In the genomic region with DNA sequence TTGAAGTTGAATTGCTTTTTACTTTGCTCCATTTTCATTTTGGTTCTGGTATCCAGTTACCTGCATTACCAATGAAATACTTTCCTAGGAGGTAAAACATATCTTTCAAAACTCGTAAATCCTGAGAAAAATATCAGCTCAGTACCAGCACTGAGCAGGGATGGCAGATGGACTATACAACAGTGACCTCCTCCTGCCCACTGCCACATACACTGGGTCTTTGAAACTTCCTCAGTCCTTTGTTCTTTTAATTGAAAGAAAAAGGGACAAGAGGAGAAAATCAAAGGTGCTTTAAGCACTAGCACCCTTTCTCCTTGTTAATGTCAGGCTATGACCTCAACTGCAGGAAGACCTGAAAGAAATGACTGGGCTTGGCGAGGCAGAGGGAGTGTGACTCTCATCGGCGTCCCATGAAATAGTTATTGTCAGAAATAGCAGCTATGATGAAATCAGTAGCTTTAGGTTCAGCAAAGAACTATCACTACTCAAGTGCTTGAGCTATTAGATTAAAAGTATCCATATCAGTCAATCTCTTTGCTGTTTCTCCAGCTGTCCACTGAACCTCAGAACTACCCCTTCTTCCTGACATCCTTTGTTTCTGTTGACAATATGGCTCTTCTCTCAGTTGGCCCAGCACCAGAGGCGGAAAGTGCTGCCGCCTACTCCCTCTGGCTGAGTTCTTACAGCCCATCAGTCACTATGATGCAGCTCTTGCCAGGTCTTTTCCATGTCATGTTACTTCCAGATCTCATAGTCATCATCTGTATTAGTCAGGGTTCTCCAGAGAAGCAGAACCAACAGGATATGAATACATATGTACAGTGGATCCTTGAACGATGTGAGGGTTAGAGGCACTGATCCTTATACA, we compare ENCODE assay signal across 18 cellular contexts.
DNase-seq lines count a peak whose midpoint lies in the region; TF ChIP-seq lines count a peak whose summit lies in the region.
"Had no signal": no experiment of that assay in that cellular context is flagged by ENCODE, and none has a peak within 500 bp of the region (broad histone marks: within the 10 kb centered on the region; RNA-seq: fewer than 3 reads in every experiment).

No MANE protein-coding gene starts in this region.

- H3K27me3 Mint-ChIP-seq in endodermal cell (ENCODE audit: insufficient read depth) = peaks cover 1% of the 10 kb centered on the region
- H3K27me3 Mint-ChIP-seq: activated naive CD8-positive, alpha-beta T cell treated with anti-CD3 and anti-CD28 coated beads, Interleukin-2, amount 10 ng/mL, durations not matched to agents 7 days and 5 days; CD4-positive, alpha-beta T cell had no signal

- H3K9me3 Mint-ChIP-seq in endodermal cell = peaks cover 3% of the 10 kb centered on the region
- H3K9me3 Mint-ChIP-seq: activated naive CD8-positive, alpha-beta T cell treated with anti-CD3 and anti-CD28 coated beads, Interleukin-2, amount 10 ng/mL, durations not matched to agents 7 days and 5 days; CD4-positive, alpha-beta T cell; T-helper 2 cell treated with Interferon-gamma antibody and Interleukin-4, amounts not matched to agents 5 μg/mL and 100 μg/mL, for 36 hours had no signal

- TF ChIP-seq CTCF in endodermal cell (conservative IDR thresholded peaks at IDR 0.05) = no peak

- H3K9me3 ChIP-seq in MG63 = no peaks in the 10 kb centered on the region
- H3K9me3 ChIP-seq in endodermal cell (ENCODE audit: control insufficient read depth, low read length) = peaks cover 3% of the 10 kb centered on the region
- H3K9me3 ChIP-seq: tibial artery had no signal

- H3K36me3 Mint-ChIP-seq in endodermal cell (ENCODE audit: low read depth) = no peaks in the 10 kb centered on the region
- H3K36me3 Mint-ChIP-seq: activated naive CD8-positive, alpha-beta T cell treated with anti-CD3 and anti-CD28 coated beads, Interleukin-2, amount 10 ng/mL, durations not matched to agents 7 days and 5 days had no signal

- peaks cover 18% of the 10 kb centered on the region for H3K4me1 ChIP-seq in endodermal cell (ENCODE audit: control insufficient read depth, insufficient read depth, low read length)
- H3K4me1 ChIP-seq: tibial artery had no signal

- 53 to 74% methylated on average over 3 to 7 of the region's 7 CpGs for WGBS in endodermal cell (ENCODE audit: insufficient coverage in 1 of 2, insufficient read length in 1 of 2), 2 experiments

- H3K27ac Mint-ChIP-seq in endodermal cell = no peak overlapping the region
- H3K27ac Mint-ChIP-seq: activated naive CD8-positive, alpha-beta T cell treated with anti-CD3 and anti-CD28 coated beads, Interleukin-2, amount 10 ng/mL, durations not matched to agents 7 days and 5 days; CD4-positive, alpha-beta T cell; H9; T-helper 2 cell treated with Interferon-gamma antibody and Interleukin-4, amounts not matched to agents 5 μg/mL and 100 μg/mL, for 36 hours had no signal

- no peak overlapping the region for H3K9ac ChIP-seq in endodermal cell (ENCODE audit: extremely low read depth, low read length, poor library complexity, severe bottlenecking)

- peaks cover 30% of the 10 kb centered on the region for H3K4me1 Mint-ChIP-seq in endodermal cell
- H3K4me1 Mint-ChIP-seq: activated naive CD8-positive, alpha-beta T cell treated with anti-CD3 and anti-CD28 coated beads, Interleukin-2, amount 10 ng/mL, durations not matched to agents 7 days and 5 days had no signal

- H3K4me3 ChIP-seq in MG63 (no peak overlapping the region), endodermal cell (ENCODE audit: low read length) (no peak overlapping the region)
- H3K4me3 ChIP-seq: tibial artery had no signal

- no peaks in the 10 kb centered on the region for H3K27me3 ChIP-seq in MG63
- H3K27me3 ChIP-seq in endodermal cell (ENCODE audit: control insufficient read depth, insufficient read depth, low read length, poor library complexity, severe bottlenecking) = no peaks in the 10 kb centered on the region
- H3K27me3 ChIP-seq: tibial artery had no signal

- H3K4me3 Mint-ChIP-seq in endodermal cell = no peak overlapping the region
- H3K4me3 Mint-ChIP-seq: activated naive CD8-positive, alpha-beta T cell treated with anti-CD3 and anti-CD28 coated beads, Interleukin-2, amount 10 ng/mL, durations not matched to agents 7 days and 5 days; CD4-positive, alpha-beta T cell; H9; T-helper 2 cell treated with Interferon-gamma antibody and Interleukin-4, amounts not matched to agents 5 μg/mL and 100 μg/mL, for 36 hours had no signal

- DNase-seq in MG63 (peak; percentile 94), inferior parietal cortex (ENCODE audit: extremely low spot score) (peak; percentile 54), substantia nigra (lab: John Stamatoyannopoulos, UW) (peak in 30 of 49 donors; percentile 3 to 72 (median 20)), Kasumi-1 (lab: John Stamatoyannopoulos, UW) (no peak), endodermal cell (no peak), HK-2 (ENCODE audit: unreplicated experiment) (no peak)
- DNase-seq: activated CD4-positive, alpha-beta T cell treated with anti-CD3 and anti-CD28 coated beads for 4 hours; activated naive CD8-positive, alpha-beta T cell treated with anti-CD3 and anti-CD28 coated beads, Interleukin-2, amount 10 ng/mL, durations not matched to agents 7 days and 5 days; activated T-cell treated with anti-CD3 and anti-CD28 coated beads for 4 hours; CD4-positive, alpha-beta T cell; dermis blood vessel endothelial cell; H9; NCI-H187; NCI-H748 treated with DMSO at 0.1 percent for 48 hours; tibial artery had no signal

- H3K36me3 ChIP-seq in MG63 = no peaks in the 10 kb centered on the region
- no peaks in the 10 kb centered on the region for H3K36me3 ChIP-seq in endodermal cell (ENCODE audit: control insufficient read depth, insufficient read depth, low read length)
- H3K36me3 ChIP-seq: tibial artery had no signal

- peak overlapping the region; percentile 60 for H3K27ac ChIP-seq in angular gyrus (ENCODE audit: low read depth, low read length)
- H3K27ac ChIP-seq in substantia nigra (ENCODE audit: low read depth, low read length, poor library complexity, severe bottlenecking) = peak overlapping the region; percentile 82
- no peak overlapping the region for H3K27ac ChIP-seq in endodermal cell (ENCODE audit: low read depth, low read length)
- H3K27ac ChIP-seq: HL-60, tibial artery had no signal

Comparison
In these comparisons a context has a peak if more than half of its experiments do, and no peak if none do; other contexts are left out.
1. DNase-seq: peak in MG63 (single experiment), inferior parietal cortex (single experiment) and substantia nigra (30 of 49); none in Kasumi-1 (0 of 2), endodermal cell (single experiment) and HK-2 (single experiment).